2 cellular contexts compared by ENCODE assay signal in genomic region chr22:38868286-38868721, GRCh38.
TF ChIP-seq lines count a peak whose summit lies in the region.

No MANE protein-coding gene starts in this region.

TF ChIP-seq in H1, 55 proteins besides CTCF, POLR2A, EP300 and RAD21:
- TF ChIP-seq PHF8 (conservative IDR thresholded peaks at IDR 0.05; ENCODE audit: low read depth, low read length) = no peak
- TF ChIP-seq E2F6 (IDR thresholded peaks at IDR 0.05) = no peak
- TF ChIP-seq MAX (IDR thresholded peaks at IDR 0.05) = no peak
- TF ChIP-seq TCF12 (IDR thresholded peaks at IDR 0.05; ENCODE audit: low read depth, low read length) = no peak
- TF ChIP-seq NRF1 (IDR thresholded peaks at IDR 0.05; ENCODE audit: low read depth, low read length) = no peak
- no peak for TF ChIP-seq MAFK (IDR thresholded peaks at IDR 0.05; ENCODE audit: low read depth, low read length)
- no peak for TF ChIP-seq EGR1 (IDR thresholded peaks at IDR 0.05; ENCODE audit: borderline replicate concordance, low read depth, low read length)
- no peak for TF ChIP-seq CHD2 (IDR thresholded peaks at IDR 0.05; ENCODE audit: low read length)
- no peak for TF ChIP-seq SP2 (IDR thresholded peaks at IDR 0.05; ENCODE audit: low read length)
- TF ChIP-seq BACH1 (IDR thresholded peaks at IDR 0.05; ENCODE audit: low read length) = no peak
- TF ChIP-seq KDM4A (IDR thresholded peaks at IDR 0.05; ENCODE audit: low read depth, low read length, severe bottlenecking) = no peak
- no peak for TF ChIP-seq ATF2 (IDR thresholded peaks at IDR 0.05; ENCODE audit: low read length)
- no peak for TF ChIP-seq FOSL1 (IDR thresholded peaks at IDR 0.05; ENCODE audit: insufficient read depth, low read depth, low read length)
- no peak for TF ChIP-seq NANOG (IDR thresholded peaks at IDR 0.05; ENCODE audit: insufficient read depth, low read depth, low read length, poor library complexity, severe bottlenecking)
- TF ChIP-seq ZNF274 (IDR thresholded peaks at IDR 0.05; ENCODE audit: borderline replicate concordance, extremely low read depth, low read length) = no peak
- TF ChIP-seq SP4 (IDR thresholded peaks at IDR 0.05; ENCODE audit: low read length) = no peak
- no peak for TF ChIP-seq TAF7 (optimal IDR thresholded peaks at IDR 0.05; ENCODE audit: borderline replicate concordance, low read depth, low read length)
- TF ChIP-seq TAF1 (IDR thresholded peaks at IDR 0.05; ENCODE audit: low read depth, low read length) = no peak
- TF ChIP-seq SUZ12 (IDR thresholded peaks at IDR 0.05; ENCODE audit: low read length) = no peak

TF ChIP-seq in GM12891, 5 proteins besides CTCF, POLR2A, EP300 and RAD21:
- no peak for TF ChIP-seq POU2F2 (IDR thresholded peaks at IDR 0.05; ENCODE audit: low read depth, low read length)
- no peak for TF ChIP-seq PAX5 (IDR thresholded peaks at IDR 0.05; ENCODE audit: insufficient read depth, low read length, severe bottlenecking)
- TF ChIP-seq TAF1 (IDR thresholded peaks at IDR 0.05; ENCODE audit: low read depth, low read length) = no peak
- no peak; the same call in 1 of the 2 replicates for TF ChIP-seq POLR2AphosphoS5 (IDR thresholded peaks at IDR 0.05; ENCODE audit: low read depth, low read length)
- no peak for TF ChIP-seq SPI1 (IDR thresholded peaks at IDR 0.05; ENCODE audit: low read depth, low read length)
